In the genomic region with DNA sequence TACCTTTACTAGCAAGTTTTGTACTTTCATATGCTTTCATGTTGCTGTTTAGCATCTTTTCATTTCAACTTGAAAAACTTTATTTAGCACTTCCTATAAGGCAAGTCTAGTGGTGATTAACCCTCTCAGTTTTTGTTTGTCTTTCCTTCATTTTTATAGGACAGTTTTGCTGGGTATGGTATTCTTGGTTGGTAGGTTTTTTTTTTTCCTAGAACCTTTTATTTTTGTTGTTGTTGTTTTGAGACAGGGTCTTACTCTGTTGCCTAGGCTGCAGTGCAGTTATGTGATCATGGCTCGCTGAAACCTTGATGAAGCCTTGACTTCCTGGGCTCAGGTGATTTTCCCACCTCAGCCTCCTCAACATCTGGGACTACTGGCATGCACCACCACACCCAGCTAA, we compare ENCODE assay signal across 35 cellular contexts. TPM values are rescaled to one million over a fixed set of nuclear protein-coding genes. Genes with fewer than 3 reads are reported as not detected.
"Had no signal": no experiment of that assay in that cellular context is flagged by ENCODE, and none has a peak within 500 bp of the region (broad histone marks: within the 10 kb centered on the region; RNA-seq: fewer than 3 reads in every experiment).

No MANE protein-coding gene starts in this region.

- H3K36me3 ChIP-seq: adrenal gland, ascending aorta, brain microvascular endothelial cell, breast epithelium, cardiac muscle cell had no signal

- H3K4me1 ChIP-seq: adrenal gland, ascending aorta, body of pancreas, breast epithelium had no signal

- H3K27me3 ChIP-seq: adrenal gland, ascending aorta, body of pancreas, brain microvascular endothelial cell, breast epithelium, cardiac muscle cell had no signal

- H3K4me3 ChIP-seq: adrenal gland, ascending aorta, body of pancreas, breast epithelium, cardiac muscle cell had no signal

- H3K27ac ChIP-seq: adrenal gland, ascending aorta, body of pancreas, brain microvascular endothelial cell, breast epithelium, cardiac muscle cell had no signal

- DNase-seq: activated effector memory CD4-positive, alpha-beta T cell treated with anti-CD3 and anti-CD28 coated beads, Interleukin-2, amount 50 U/mL, for 16 hours; activated effector memory CD4-positive, alpha-beta T cell treated with Interleukin-2 at 50 U/mL for 16 hours; activated gamma-delta T cell; activated gamma-delta T cell treated with Interleukin-2 at 50 U/mL for 16 hours; activated naive CD4-positive, alpha-beta T cell; activated naive CD4-positive, alpha-beta T cell treated with anti-CD3 and anti-CD28 coated beads for 36 hours; activated naive CD4-positive, alpha-beta T cell treated with anti-CD3 and anti-CD28 coated beads, Interleukin-2, amount 10 ng/mL, durations not matched to agents 7 days and 5 days; activated naive CD4-positive, alpha-beta T cell treated with anti-CD3 and anti-CD28 coated beads, Interleukin-2, amount 50 U/mL, for 16 hours; activated naive CD4-positive, alpha-beta T cell treated with Interleukin-2 at 50 U/mL for 16 hours; activated naive CD8-positive, alpha-beta T cell treated with anti-CD3 and anti-CD28 coated beads for 36 hours; activated naive CD8-positive, alpha-beta T cell treated with anti-CD3 and anti-CD28 coated beads, Interleukin-2, amount 10 ng/mL, durations not matched to agents 7 days and 5 days; activated naive CD8-positive, alpha-beta T cell treated with anti-CD3 and anti-CD28 coated beads, Interleukin-2, amount 50 U/mL, for 24 hours; activated T-cell treated with anti-CD3 and anti-CD28 coated beads, Interleukin-2, amount 50 U/mL, for 24 hours; activated T-cell treated with anti-CD3 and anti-CD28 coated beads, Interleukin-2, amount 50 U/mL, for 4 hours; activated T-cell treated with anti-CD3 and anti-CD28 coated beads, Interleukin-2, amount 50 U/mL, for 48 hours; activated T-cell treated with anti-CD3 and anti-CD28 coated beads, Interleukin-2, amount 50 U/mL, for 72 hours; adrenal gland; amniotic stem cell; amygdala; anterior cingulate cortex; aorta; body of pancreas; brain microvascular endothelial cell; caudate nucleus; central memory CD4-positive, alpha-beta T cell; cerebellar nuclear complex had no signal

RNA-seq across cellular contexts. Expression of gene SLC5A1, which starts 29.9 kb away (rescaled TPM):
- total RNA-seq: activated naive CD4-positive, alpha-beta T cell treated with anti-CD3 and anti-CD28 coated beads for 36 hours; activated naive CD4-positive, alpha-beta T cell treated with anti-CD3 and anti-CD28 coated beads, Interleukin-2, amount 50 U/mL, for 72 hours; activated naive CD8-positive, alpha-beta T cell treated with anti-CD3 and anti-CD28 coated beads for 36 hours; activated naive CD8-positive, alpha-beta T cell treated with anti-CD3 and anti-CD28 coated beads, Interleukin-2, amount 10 ng/mL, durations not matched to agents 7 days and 5 days; activated T-cell treated with anti-CD3 and anti-CD28 coated beads, Interleukin-2, amount 50 U/mL, for 4 hours; activated T-cell treated with anti-CD3 and anti-CD28 coated beads, Interleukin-2, amount 50 U/mL, for 72 hours; activated T-helper 1 cell treated with anti-CD3 and anti-CD28 coated beads, Interleukin-12 subunit alpha, Interleukin-12 subunit beta, Interleukin-2, Interleukin-4 antibody, amounts not matched to agents 30 ng/mL and 10 ng/mL and 1 ng/mL, durations not matched to agents 14 hours and 24 hours and 36 hours; activated T-helper 17 cell treated with anti-CD3 and anti-CD28 coated beads, Interleukin-2, amount 50 U/mL, for 72 hours; activated T-helper 2 cell treated with anti-CD3 and anti-CD28 coated beads, Interferon-gamma antibody, Interleukin-2, Interleukin-4, amounts not matched to agents 10 μg/mL and 5 μg/mL and 100 μg/mL, durations not matched to agents 14 hours and 24 hours and 36 hours; aorta; ascending aorta; astrocyte; chondrocyte had no signal
